Comparison of ENCODE assay signal across 8 cellular contexts in genomic region chr6:132798820-132799538, GRCh38. TPM values are rescaled to one million over a fixed set of nuclear protein-coding genes. Genes with fewer than 3 reads are reported as not detected.
DNase-seq lines count a peak whose midpoint lies in the region; ATAC-seq and TF ChIP-seq lines count a peak whose summit lies in the region.

No MANE protein-coding gene starts in this region.

- peak overlapping the region; percentile 70 to 95 (median 84) for H3K4me3 ChIP-seq in fibroblast of lung (replicated peaks in 1 of 4; ENCODE audit: control extremely low read depth in 1 of 4, insufficient read depth in 1 of 4, low read depth in 3 of 4, low read length in 4 of 4)
- no peak overlapping the region for H3K4me3 ChIP-seq in naive thymus-derived CD4-positive, alpha-beta T cell (ENCODE audit: low read length)

- POLR2A ChIA-PET in naive thymus-derived CD4-positive, alpha-beta T cell (lab: Charles Lee) = interaction anchor here (0.5 to 3.6 kb wide), 9 partner anchors 11 to 1381 kb away, joined by 4 to 140 read pairs (median 5); partner anchors contain the start of genes RPS12 and STX7

- peak; percentile 75 for ATAC-seq in HG03575 (IDR thresholded peaks at IDR 0.05; ENCODE audit: extremely low read depth, insufficient number of reproducible peaks, low FRiP score, unreplicated experiment)
- ATAC-seq in activated T-cell treated with anti-CD3 and anti-CD28 coated beads, Interleukin-2, amount 50 U/mL, for 4 hours = peak; percentile 83 to 85
- peak; percentile 91 for ATAC-seq in naive thymus-derived CD4-positive, alpha-beta T cell

- no peaks in the 10 kb centered on the region for H3K4me1 ChIP-seq in fibroblast of lung (ENCODE audit: control insufficient read depth, extremely low read depth, insufficient read depth, low read length)
- H3K4me1 ChIP-seq in naive thymus-derived CD4-positive, alpha-beta T cell (ENCODE audit: control insufficient read depth in 2 of 2, insufficient read depth in 2 of 2, low read length in 2 of 2) = no peaks in the 10 kb centered on the region

- intact Hi-C loops in naive thymus-derived CD4-positive, alpha-beta T cell (cut with micrococcal nuclease) = loop anchor here (1.0 kb wide), 5 partner anchors 15 to 286 kb away; partner anchors contain the start of genes RPS12 (in 2 of the 2) and STX7 (in 1 of the 2)

- H3K9me3 ChIP-seq in fibroblast of lung (ENCODE audit: control insufficient read depth, insufficient read depth, low read depth, low read length) = no peaks in the 10 kb centered on the region
- H3K9me3 ChIP-seq in naive thymus-derived CD4-positive, alpha-beta T cell (ENCODE audit: control insufficient read depth in 2 of 3, low read length in 3 of 3) = no peaks in the 10 kb centered on the region

- CTCF ChIA-PET in naive thymus-derived CD4-positive, alpha-beta T cell (lab: Charles Lee) = interaction anchor here (0.6 to 2.3 kb wide), 13 partner anchors 9 to 519 kb away, joined by 3 to 26 read pairs (median 4); partner anchors contain the start of gene RPS12

- no peak overlapping the region for H3K27ac ChIP-seq in fibroblast of lung (ENCODE audit: insufficient read depth, low read length)
- H3K27ac ChIP-seq in naive thymus-derived CD4-positive, alpha-beta T cell (ENCODE audit: low read depth, low read length) = no peak overlapping the region
- H3K27ac ChIP-seq in temporal lobe (ENCODE audit: low read depth, low read length) = peak overlapping the region; percentile 17

- no peaks in the 10 kb centered on the region for H3K9me3 Mint-ChIP-seq in activated T-cell treated with anti-CD3 and anti-CD28 coated beads, Interleukin-2, amount 50 U/mL, for 4 hours
- peaks cover 0 to 2% (median 0%) of the 10 kb centered on the region in 11 donors for H3K9me3 Mint-ChIP-seq in naive thymus-derived CD4-positive, alpha-beta T cell

- peak overlapping the region; percentile 73 for H3K4me2 ChIP-seq in fibroblast of lung (ENCODE audit: extremely low read depth, insufficient read depth, low read length)

- no peaks in the 10 kb centered on the region for H4K20me1 ChIP-seq in fibroblast of lung (ENCODE audit: control insufficient read depth, extremely low read depth, insufficient read depth, low read length)

- H3K4me1 Mint-ChIP-seq in activated T-cell treated with anti-CD3 and anti-CD28 coated beads, Interleukin-2, amount 50 U/mL, for 4 hours (ENCODE audit: low read depth) = peaks cover 15% of the 10 kb centered on the region
- peaks cover 6 to 49% (median 40%) of the 10 kb centered on the region in 7 donors for H3K4me1 Mint-ChIP-seq in naive thymus-derived CD4-positive, alpha-beta T cell

- peak overlapping the region; percentile 35 for H2AFZ ChIP-seq in fibroblast of lung (ENCODE audit: low read length)

- H3K36me3 ChIP-seq in fibroblast of lung (ENCODE audit: control insufficient read depth, insufficient read depth, low read length) = no peaks in the 10 kb centered on the region
- peaks cover 0 to 15% (median 0%) of the 10 kb centered on the region in 3 experiments for H3K36me3 ChIP-seq in naive thymus-derived CD4-positive, alpha-beta T cell (ENCODE audit: control insufficient read depth in 2 of 3, insufficient read depth in 3 of 3, low read length in 3 of 3)

- H3K27me3 Mint-ChIP-seq in activated T-cell treated with anti-CD3 and anti-CD28 coated beads, Interleukin-2, amount 50 U/mL, for 4 hours (ENCODE audit: low read depth) = no peaks in the 10 kb centered on the region
- peaks cover 0 to 11% (median 0%) of the 10 kb centered on the region in 5 donors for H3K27me3 Mint-ChIP-seq in naive thymus-derived CD4-positive, alpha-beta T cell

- no peaks in the 10 kb centered on the region for H3K79me2 ChIP-seq in fibroblast of lung (ENCODE audit: control insufficient read depth, insufficient read depth, low read length)

- peak; percentile 87 for TF ChIP-seq CTCF in GM20000 (IDR thresholded peaks at IDR 0.05; ENCODE audit: extremely low read depth, missing control alignments)
- peak; percentile 56 to 90 for TF ChIP-seq CTCF in fibroblast of lung (conservative IDR thresholded peaks at IDR 0.05 in 1 of 2, IDR thresholded peaks at IDR 0.05 in 1 of 2; ENCODE audit: low read depth in 1 of 2, low read length in 2 of 2)

- H3K27ac Mint-ChIP-seq in naive thymus-derived CD4-positive, alpha-beta T cell = peak overlapping the region in 1 of 9 donors; percentile 87

- H3K27me3 ChIP-seq in fibroblast of lung (ENCODE audit: control insufficient read depth, insufficient read depth, low read length) = no peaks in the 10 kb centered on the region
- no peaks in the 10 kb centered on the region for H3K27me3 ChIP-seq in naive thymus-derived CD4-positive, alpha-beta T cell (ENCODE audit: control insufficient read depth in 2 of 2, insufficient read depth in 2 of 2, low read length in 2 of 2)

- H3K9ac ChIP-seq in fibroblast of lung (ENCODE audit: insufficient read depth, low read length) = no peak overlapping the region

- H3K36me3 Mint-ChIP-seq in activated T-cell treated with anti-CD3 and anti-CD28 coated beads, Interleukin-2, amount 50 U/mL, for 4 hours (ENCODE audit: insufficient read depth) = peaks cover 7% of the 10 kb centered on the region
- peaks cover 0 to 9% (median 0%) of the 10 kb centered on the region in 5 donors for H3K36me3 Mint-ChIP-seq in naive thymus-derived CD4-positive, alpha-beta T cell

- DNase-seq in DMS 273 (lab: John Stamatoyannopoulos, UW; ENCODE audit: unreplicated experiment) = peak; percentile 88
- peak; percentile 67 for DNase-seq in GM20000 (ENCODE audit: low spot score)
- DNase-seq in OCI-M1 (lab: John Stamatoyannopoulos, UW) = peak; percentile 92
- peak; percentile 65 for DNase-seq in activated T-cell treated with anti-CD3 and anti-CD28 coated beads, Interleukin-2, amount 50 U/mL, for 4 hours
- DNase-seq in fibroblast of lung (ENCODE audit: low read depth in 2 of 2) = peak; percentile 60 to 72
- peak; percentile 35 to 70 (median 64) for DNase-seq in naive thymus-derived CD4-positive, alpha-beta T cell

- no peak overlapping the region for H3K4me3 Mint-ChIP-seq in activated T-cell treated with anti-CD3 and anti-CD28 coated beads, Interleukin-2, amount 50 U/mL, for 4 hours
- no peak overlapping the region for H3K4me3 Mint-ChIP-seq in naive thymus-derived CD4-positive, alpha-beta T cell

RNA-seq across cellular contexts. Expression of gene SLC18B1, which starts 0.5 kb away (rescaled TPM):
- total RNA-seq in activated T-cell treated with anti-CD3 and anti-CD28 coated beads, Interleukin-2, amount 50 U/mL, for 4 hours = 1 to 10 TPM; 3.8 to 4.5 (median 4.3) TPM
- 7.2 and 8.1 TPM in 2 replicates for total RNA-seq in fibroblast of lung
- polyA plus RNA-seq in fibroblast of lung = 4.9 and 5.9 TPM in 2 replicates
- polyA plus RNA-seq in fibroblast of lung (2012) = 2.9 and 3.0 TPM in 2 replicates
- polyA minus RNA-seq in fibroblast of lung (ENCODE audit: low replicate concordance) = 1.4 TPM in 2 replicates
- total RNA-seq in naive thymus-derived CD4-positive, alpha-beta T cell = 10 to 100 TPM in 4 of 5 experiments, 1 to 10 TPM in 1; 5.7 to 16.4 (median 11.8) TPM
- polyA plus RNA-seq in naive thymus-derived CD4-positive, alpha-beta T cell = 10 to 100 TPM; 17.8 to 18.3 TPM
- 10.8 TPM for total RNA-seq in temporal lobe

RNA-seq across cellular contexts. Expression of gene RPS12, which starts 15.4 kb away (rescaled TPM):
- 1,000 to 10,000 TPM; 1,815 to 1,961 (median 1,864) TPM for total RNA-seq in activated T-cell treated with anti-CD3 and anti-CD28 coated beads, Interleukin-2, amount 50 U/mL, for 4 hours
- total RNA-seq in fibroblast of lung (1,467 and 1,811 TPM in 2 replicates), temporal lobe (411 TPM)
- 3,327 and 3,609 TPM in 2 replicates for polyA plus RNA-seq in fibroblast of lung
- 3,229 and 3,256 TPM in 2 replicates for polyA plus RNA-seq in fibroblast of lung (2012)
- 1,163 and 1,270 TPM in 2 replicates for polyA minus RNA-seq in fibroblast of lung (ENCODE audit: low replicate concordance)
- 1,000 to 10,000 TPM; 1,361 to 2,870 (median 2,682) TPM for total RNA-seq in naive thymus-derived CD4-positive, alpha-beta T cell
- polyA plus RNA-seq in naive thymus-derived CD4-positive, alpha-beta T cell = 1,000 to 10,000 TPM; 2,662 to 3,656 TPM

RNA-seq across cellular contexts. Expression of gene VNN2, which starts 41.3 kb away (rescaled TPM):
- 1 to 10 TPM in 2 of 3 donors, under 1 TPM in 1; 0.76 to 1.4 (median 1.2) TPM for total RNA-seq in activated T-cell treated with anti-CD3 and anti-CD28 coated beads, Interleukin-2, amount 50 U/mL, for 4 hours
- under 0.01 and 0.33 TPM in 2 replicates for total RNA-seq in fibroblast of lung
- polyA plus RNA-seq in fibroblast of lung = 0.06 and 0.42 TPM in 2 replicates
- polyA plus RNA-seq in fibroblast of lung (2012) = 0.07 and 0.44 TPM in 2 replicates
- polyA minus RNA-seq in fibroblast of lung (ENCODE audit: low replicate concordance) = not detected in 2 replicates
- total RNA-seq in naive thymus-derived CD4-positive, alpha-beta T cell = 10 to 100 TPM in 4 of 5 experiments, 1 to 10 TPM in 1; 9.7 to 47.0 (median 32.1) TPM
- 10 to 100 TPM; 43.6 to 52.3 TPM for polyA plus RNA-seq in naive thymus-derived CD4-positive, alpha-beta T cell
- total RNA-seq in temporal lobe = 0.98 TPM
